8 cellular contexts compared by ENCODE assay signal in the genomic region with DNA sequence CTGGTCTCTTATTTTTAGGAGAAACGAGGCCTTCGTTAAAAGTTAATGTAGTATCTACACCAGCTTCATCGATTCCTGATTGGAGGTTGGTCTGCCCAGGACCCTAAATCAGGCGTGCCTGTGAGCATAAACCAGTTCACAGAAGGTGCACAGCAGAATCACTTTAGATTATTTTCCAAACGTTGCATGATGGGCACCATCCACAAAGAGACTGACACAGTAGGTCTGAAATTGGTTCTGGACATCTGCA. TPM values are rescaled to one million over a fixed set of nuclear protein-coding genes. Genes with fewer than 3 reads are reported as not detected.
DNase-seq lines count a peak whose midpoint lies in the region; ATAC-seq and TF ChIP-seq lines count a peak whose summit lies in the region.

No MANE protein-coding gene starts in this region.

- H3K4me1 ChIP-seq in RWPE2 (ENCODE audit: insufficient read depth, poor library complexity, severe bottlenecking), result no peaks in the 10 kb centered on the region
- H3K4me1 ChIP-seq in esophagus squamous epithelium, result peaks cover 0 to 28% (median 0%) of the 10 kb centered on the region in 3 donors
- peaks cover 2% of the 10 kb centered on the region for H3K4me1 ChIP-seq in rectal smooth muscle tissue (ENCODE audit: control insufficient read depth, insufficient read depth, low read length)

- no peaks in the 10 kb centered on the region for H3K9me3 ChIP-seq in RWPE2 (ENCODE audit: severe bottlenecking)
- H3K9me3 ChIP-seq in esophagus squamous epithelium, result no peaks in the 10 kb centered on the region

- peak overlapping the region; percentile 92; the same call in 1 of the 2 replicates for H3K4me3 ChIP-seq in GM08714 (ENCODE audit: low read length)
- peak overlapping the region; percentile 74 for H3K4me3 ChIP-seq in RWPE2 (ENCODE audit: severe bottlenecking)
- H3K4me3 ChIP-seq in esophagus squamous epithelium, result peak overlapping the region; percentile 72 to 94 (median 86)
- peak overlapping the region; percentile 96 for H3K4me3 ChIP-seq in rectal smooth muscle tissue (ENCODE audit: low read length)

- peak overlapping the region in 1 of 2 donors; percentile 40 for H3K27ac Mint-ChIP-seq in activated naive CD4-positive, alpha-beta T cell treated with anti-CD3 and anti-CD28 coated beads, Interleukin-2, amount 50 U/mL, for 72 hours

- no peak for TF ChIP-seq POLR2A in esophagus squamous epithelium (IDR thresholded peaks at IDR 0.05)

- H3K9ac ChIP-seq in rectal smooth muscle tissue (ENCODE audit: low read length), result no peak overlapping the region

- intact Hi-C loops in esophagus squamous epithelium (cut with DNase I), result no loop called here

- no peaks in the 10 kb centered on the region for H3K27me3 ChIP-seq in RWPE2 (ENCODE audit: insufficient read depth, poor library complexity, severe bottlenecking)
- peaks cover 0 to 9% (median 0%) of the 10 kb centered on the region in 4 donors for H3K27me3 ChIP-seq in esophagus squamous epithelium
- no peaks in the 10 kb centered on the region for H3K27me3 ChIP-seq in rectal smooth muscle tissue (ENCODE audit: control insufficient read depth, insufficient read depth, low read length)

- DNase-seq in RWPE2 (ENCODE audit: low spot score) (no peak), esophagus squamous epithelium (lab: John Stamatoyannopoulos, UW) (no peak), SW480 (ENCODE audit: low spot score) (no peak), LoVo (ENCODE audit: low spot score) (no peak)
- DNase-seq in activated naive CD4-positive, alpha-beta T cell treated with anti-CD3 and anti-CD28 coated beads, Interleukin-2, amount 50 U/mL, for 72 hours (ENCODE audit: low spot score in 2 of 2), result no peak

- TF ChIP-seq CTCF in RWPE2 (IDR thresholded peaks at IDR 0.05; ENCODE audit: poor library complexity, severe bottlenecking), result no peak
- TF ChIP-seq CTCF in esophagus squamous epithelium (IDR thresholded peaks at IDR 0.05), result no peak

- WGBS in esophagus squamous epithelium, 2 donors, result 18 to 25% methylated on average over 4 to 5 of the region's 5 CpGs

- no peaks in the 10 kb centered on the region for H3K36me3 ChIP-seq in RWPE2 (ENCODE audit: low read depth)
- no peaks in the 10 kb centered on the region for H3K36me3 ChIP-seq in esophagus squamous epithelium
- no peaks in the 10 kb centered on the region for H3K36me3 ChIP-seq in rectal smooth muscle tissue (ENCODE audit: control insufficient read depth, insufficient read depth, low read length)

- H3K27ac ChIP-seq in RWPE2 (ENCODE audit: poor library complexity, severe bottlenecking) (peak overlapping the region; percentile 66), esophagus squamous epithelium (peak overlapping the region; percentile 76 to 98 (median 92)), rectal smooth muscle tissue (ENCODE audit: low read depth, low read length) (peak overlapping the region; percentile 63)

- H3K9me3 Mint-ChIP-seq in activated naive CD4-positive, alpha-beta T cell treated with anti-CD3 and anti-CD28 coated beads, Interleukin-2, amount 50 U/mL, for 72 hours, result no peaks in the 10 kb centered on the region

- no peak for ATAC-seq in RWPE2 (ENCODE audit: low read depth)
- no peak for ATAC-seq in HG03159 (IDR thresholded peaks at IDR 0.05; ENCODE audit: unreplicated experiment)
- ATAC-seq in activated naive CD4-positive, alpha-beta T cell treated with anti-CD3 and anti-CD28 coated beads, Interleukin-2, amount 50 U/mL, for 72 hours, result no peak

- peaks cover 0 to 7% of the 10 kb centered on the region in 2 donors for H3K36me3 Mint-ChIP-seq in activated naive CD4-positive, alpha-beta T cell treated with anti-CD3 and anti-CD28 coated beads, Interleukin-2, amount 50 U/mL, for 72 hours

RNA-seq across cellular contexts. Expression of a gene that starts 0.3 kb away (rescaled TPM):
- total RNA-seq in esophagus squamous epithelium, result 10 to 100 TPM; 13.2 to 39.2 (median 27.6) TPM
- total RNA-seq in activated naive CD4-positive, alpha-beta T cell treated with anti-CD3 and anti-CD28 coated beads, Interleukin-2, amount 50 U/mL, for 72 hours, result 10 to 100 TPM; 32.1 to 49.5 TPM
